In the genomic region with DNA sequence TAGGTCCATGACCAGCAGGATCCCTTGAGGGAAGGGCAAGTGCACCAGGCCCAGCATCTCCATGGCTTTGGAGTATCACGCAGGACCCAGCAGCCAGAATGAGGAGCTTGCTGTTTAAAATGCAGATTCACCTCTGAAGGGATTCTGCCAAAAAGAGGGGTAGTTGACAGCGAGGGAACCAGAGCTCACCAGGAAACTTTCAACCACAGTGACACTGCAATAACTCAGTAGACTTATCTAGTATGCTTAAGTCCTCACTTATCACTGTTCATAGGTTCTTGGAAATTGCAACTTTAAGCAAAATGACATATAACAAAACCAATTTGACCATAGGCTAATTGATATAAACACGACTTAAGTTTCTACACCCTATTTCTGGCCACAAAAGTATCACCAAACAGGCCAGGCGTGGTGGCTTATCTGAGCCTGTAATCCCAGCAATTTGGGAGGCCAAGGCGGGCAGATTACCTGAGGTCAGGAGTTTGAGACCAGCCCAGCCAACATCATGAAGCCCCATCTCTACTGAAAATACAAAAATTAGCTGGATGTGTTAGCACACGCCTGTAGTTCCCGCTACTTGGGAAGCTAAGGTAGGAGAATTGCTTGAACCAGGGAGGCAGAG, we compare ENCODE assay signal across 20 cellular contexts.
"Had no signal": no experiment of that assay in that cellular context is flagged by ENCODE, and none has a peak within 500 bp of the region (broad histone marks: within the 10 kb centered on the region; RNA-seq: fewer than 3 reads in every experiment).

No MANE protein-coding gene starts in this region.

- H3K4me1 Mint-ChIP-seq: activated naive CD4-positive, alpha-beta T cell treated with anti-CD3 and anti-CD28 coated beads, Interleukin-2, amount 50 U/mL, for 24 hours had no signal

- H3K9me3 ChIP-seq: ascending aorta, gastroesophageal sphincter, heart left ventricle, left ventricle myocardium inferior, tibial artery had no signal

- H3K4me3 ChIP-seq: ascending aorta, coronary artery, gastroesophageal sphincter, heart left ventricle, left ventricle myocardium inferior, tibial artery had no signal

- H3K36me3 ChIP-seq: ascending aorta, gastroesophageal sphincter, heart left ventricle, left ventricle myocardium inferior, tibial artery had no signal

- H3K4me3 Mint-ChIP-seq: activated CD4-positive, alpha-beta memory T cell treated with anti-CD3 and anti-CD28 coated beads for 36 hours; activated naive CD4-positive, alpha-beta T cell treated with anti-CD3 and anti-CD28 coated beads, Interleukin-2, amount 50 U/mL, for 24 hours; activated T-cell treated with anti-CD3 and anti-CD28 coated beads, Interleukin-2, amount 50 U/mL, for 4 hours; nephron progenitor cell; T-cell had no signal

- ATAC-seq: activated T-cell treated with anti-CD3 and anti-CD28 coated beads, Interleukin-2, amount 50 U/mL, for 4 hours; gastroesophageal sphincter; heart left ventricle; T-cell had no signal

- H3K9me3 Mint-ChIP-seq: activated CD4-positive, alpha-beta memory T cell treated with anti-CD3 and anti-CD28 coated beads for 36 hours; activated naive CD4-positive, alpha-beta T cell treated with anti-CD3 and anti-CD28 coated beads, Interleukin-2, amount 50 U/mL, for 24 hours; activated T-cell treated with anti-CD3 and anti-CD28 coated beads, Interleukin-2, amount 50 U/mL, for 4 hours; T-cell had no signal

- H3K4me1 ChIP-seq: ascending aorta, gastroesophageal sphincter, tibial artery had no signal

- FAIRE-seq: endometrium had no signal

- H3K27ac Mint-ChIP-seq: activated CD4-positive, alpha-beta memory T cell treated with anti-CD3 and anti-CD28 coated beads for 36 hours; activated naive CD4-positive, alpha-beta T cell treated with anti-CD3 and anti-CD28 coated beads, Interleukin-2, amount 50 U/mL, for 24 hours; nephron progenitor cell had no signal

- H3K36me3 Mint-ChIP-seq: activated CD4-positive, alpha-beta memory T cell treated with anti-CD3 and anti-CD28 coated beads for 36 hours; activated naive CD4-positive, alpha-beta T cell treated with anti-CD3 and anti-CD28 coated beads, Interleukin-2, amount 50 U/mL, for 24 hours; T-cell had no signal

- H3K27ac ChIP-seq: ascending aorta, coronary artery, gastroesophageal sphincter, heart left ventricle, left ventricle myocardium inferior, tibial artery had no signal

- H3K27me3 ChIP-seq: ascending aorta, gastroesophageal sphincter, heart left ventricle, tibial artery had no signal

- DNase-seq: activated CD4-positive, alpha-beta memory T cell treated with anti-CD3 and anti-CD28 coated beads for 36 hours; activated T-cell treated with anti-CD3 and anti-CD28 coated beads, Interleukin-2, amount 50 U/mL, for 4 hours; heart left ventricle; kidney glomerular epithelial cell; left ventricle myocardium inferior; mammary epithelial cell; midbrain; nephron progenitor cell; occipital lobe; posterior cingulate gyrus; stimulated activated CD8-positive, alpha-beta memory T cell treated with anti-CD3 and anti-CD28 coated beads, Interleukin-4, amount 100 ng/mL, for 48 hours; stimulated activated naive CD4-positive, alpha-beta T cell treated with Interleukin-2 at 50 U/mL for 16 hours; T-cell; T-helper 9 cell; tibial artery had no signal

- H3K27me3 Mint-ChIP-seq: activated CD4-positive, alpha-beta memory T cell treated with anti-CD3 and anti-CD28 coated beads for 36 hours; activated naive CD4-positive, alpha-beta T cell treated with anti-CD3 and anti-CD28 coated beads, Interleukin-2, amount 50 U/mL, for 24 hours; T-cell had no signal
